ENCODE assay signal across 8 cellular contexts in genomic region chr18:9137168-9138066, GRCh38. TPM values are rescaled to one million over a fixed set of nuclear protein-coding genes. Genes with fewer than 3 reads are reported as not detected.
DNase-seq lines count a peak whose midpoint lies in the region; ATAC-seq and TF ChIP-seq lines count a peak whose summit lies in the region.

No MANE protein-coding gene starts in this region.

- no peak for TF ChIP-seq EP300 in esophagus muscularis mucosa (IDR thresholded peaks at IDR 0.05)

- no peaks in the 10 kb centered on the region for H3K36me3 ChIP-seq in Caco-2 (ENCODE audit: control insufficient read depth, insufficient read depth, low read length)
- peaks cover 20% of the 10 kb centered on the region for H3K36me3 ChIP-seq in OCI-LY1 (ENCODE audit: insufficient read depth, low read length)
- H3K36me3 ChIP-seq in esophagus muscularis mucosa = peaks cover 0 to 23% (median 6%) of the 10 kb centered on the region in 4 donors

- H3K4me3 ChIP-seq in Caco-2 (ENCODE audit: low read depth, low read length) (peak overlapping the region; percentile 96), OCI-LY1 (ENCODE audit: low read depth, low read length, poor library complexity, severe bottlenecking) (peak overlapping the region; percentile 76), esophagus muscularis mucosa (peak overlapping the region; percentile 71 to 89 (median 83))

- H3K4me1 Mint-ChIP-seq in Caco-2 (ENCODE audit: low read depth, unreplicated experiment) (peaks cover 18% of the 10 kb centered on the region), naive B cell (peaks cover 41 to 75% (median 63%) of the 10 kb centered on the region in 3 donors)

- H3F3A ChIP-seq in OCI-LY1 (ENCODE audit: insufficient read depth, low read length) = peaks cover 4% of the 10 kb centered on the region; the same call in 1 of the 2 replicates

- WGBS in esophagus muscularis mucosa = 2% methylated on average over 31 of the region's 95 CpGs

- no TSS peak for BruUV-seq in Caco-2 (replicated peaks; lab: Mats Ljungman, UMichigan)

- peak overlapping the region; percentile 79 for H3K9ac ChIP-seq in OCI-LY1 (ENCODE audit: low read length)

- H3K9me3 Mint-ChIP-seq in Caco-2 (ENCODE audit: unreplicated experiment) (no peaks in the 10 kb centered on the region), naive B cell (no peaks in the 10 kb centered on the region)

- peaks cover 37% of the 10 kb centered on the region for H3K36me3 Mint-ChIP-seq in Caco-2 (ENCODE audit: insufficient read depth, unreplicated experiment)
- H3K36me3 Mint-ChIP-seq in naive B cell = peaks cover 0 to 4% of the 10 kb centered on the region in 2 donors

- H3K27ac Mint-ChIP-seq in Caco-2 (ENCODE audit: unreplicated experiment) (peak overlapping the region; percentile 96), naive B cell (peak overlapping the region; percentile 81 to 99 (median 98))

- intact Hi-C loops in Caco-2 (cut with micrococcal nuclease; ENCODE audit: unreplicated experiment) = loop anchor here (2.0 to 10.0 kb wide), 3 partner anchors 45 to 377 kb away; partner anchors contain the start of gene TWSG1
- intact Hi-C loops in esophagus muscularis mucosa (cut with DNase I) = loop anchor here (2.0 to 5.0 kb wide), 2 partner anchors 35 to 190 kb away; partner anchors contain the start of gene NDUFV2

- no peaks in the 10 kb centered on the region for H3K27me3 ChIP-seq in Caco-2 (replicated peaks; ENCODE audit: control insufficient read depth, insufficient read depth, low read length)
- no peaks in the 10 kb centered on the region for H3K27me3 ChIP-seq in OCI-LY1 (ENCODE audit: insufficient read depth, low read length)
- no peaks in the 10 kb centered on the region for H3K27me3 ChIP-seq in esophagus muscularis mucosa

- H3K4me3 Mint-ChIP-seq in Caco-2 (ENCODE audit: unreplicated experiment) (peak overlapping the region; percentile 94), naive B cell (peak overlapping the region; percentile 82 to 99 (median 92))

- no peak overlapping the region for H2AFZ ChIP-seq in OCI-LY1 (ENCODE audit: low read length)

- peak; percentile 36 to 37 for ATAC-seq in naive B cell (ENCODE audit: low read depth in 2 of 2)

- no peak for TF ChIP-seq CTCF in Caco-2 (IDR thresholded peaks at IDR 0.05; ENCODE audit: insufficient read depth in 1 of 2, low read depth in 1 of 2, low read length in 1 of 2, severe bottlenecking in 1 of 2, unreplicated experiment in 1 of 2)
- no peak for TF ChIP-seq CTCF in GM20000 (IDR thresholded peaks at IDR 0.05; ENCODE audit: extremely low read depth, missing control alignments)
- no peak for TF ChIP-seq CTCF in OCI-LY1 (IDR thresholded peaks at IDR 0.05; ENCODE audit: low read length)
- TF ChIP-seq CTCF in esophagus muscularis mucosa (IDR thresholded peaks at IDR 0.05) = no peak

- H3K27ac ChIP-seq in OCI-LY1 (ENCODE audit: low read depth, low read length, poor library complexity, severe bottlenecking) (peak overlapping the region; percentile 96), esophagus muscularis mucosa (replicated peaks in 1 of 4) (peak overlapping the region; percentile 96 to 99 (median 98))

- H3K27me3 Mint-ChIP-seq in Caco-2 (ENCODE audit: insufficient read depth, unreplicated experiment) = no peaks in the 10 kb centered on the region
- no peaks in the 10 kb centered on the region for H3K27me3 Mint-ChIP-seq in naive B cell

- H3K9me3 ChIP-seq in Caco-2 (no peaks in the 10 kb centered on the region), OCI-LY1 (ENCODE audit: low read length) (no peaks in the 10 kb centered on the region), esophagus muscularis mucosa (no peaks in the 10 kb centered on the region)

- no peaks in the 10 kb centered on the region for H4K20me1 ChIP-seq in OCI-LY1 (ENCODE audit: insufficient read depth, low read length)

- POLR2A ChIA-PET in Caco-2 (lab: Charles Lee) = interaction anchor here (0.5 to 3.2 kb wide), 2 partner anchors 35 to 222 kb away, joined by 3 to 19 read pairs; partner anchors contain the start of gene NDUFV2

- peak overlapping the region; percentile 75 for H3K4me2 ChIP-seq in OCI-LY1 (ENCODE audit: low read length)

- H3K79me2 ChIP-seq in OCI-LY1 (ENCODE audit: insufficient read depth, low read length) = peaks cover 48% of the 10 kb centered on the region

- CTCF ChIA-PET in Caco-2 (lab: Charles Lee) = interaction anchor here (1.5 to 2.4 kb wide), 2 partner anchors 34 to 64 kb away, joined by 6 to 8 read pairs; partner anchors contain the start of gene NDUFV2

- TF ChIP-seq POLR2A in esophagus muscularis mucosa (IDR thresholded peaks at IDR 0.05; ENCODE audit: low read depth) = no peak

- peak; percentile 77 to 80 for DNase-seq in Caco-2
- peak; percentile 90 for DNase-seq in GM20000 (ENCODE audit: low spot score)
- DNase-seq in HS-27A (ENCODE audit: low read depth) = peak; percentile 76
- peak; percentile 70 to 79 for DNase-seq in activated T-cell treated with anti-CD3 and anti-CD28 coated beads, Interleukin-2, amount 50 U/mL, for 48 hours
- DNase-seq in esophagus muscularis mucosa (ENCODE audit: extremely low spot score) = no peak
- peak; percentile 72 for DNase-seq in naive B cell
- DNase-seq in stimulated activated naive CD4-positive, alpha-beta T cell (lab: John Stamatoyannopoulos, UW) = peak; percentile 69 to 81 (median 76)

- no peaks in the 10 kb centered on the region for H3K9me2 ChIP-seq in OCI-LY1 (ENCODE audit: low read depth, low read length)

- peaks cover 22% of the 10 kb centered on the region for H3K4me1 ChIP-seq in Caco-2
- H3K4me1 ChIP-seq in OCI-LY1 (ENCODE audit: insufficient read depth, low read length, severe bottlenecking) = peaks cover 70% of the 10 kb centered on the region
- H3K4me1 ChIP-seq in esophagus muscularis mucosa = peaks cover 56 to 76% (median 69%) of the 10 kb centered on the region in 4 donors

RNA-seq across cellular contexts. Expression of gene ANKRD12, which starts 0.8 kb away (rescaled TPM):
- total RNA-seq in Caco-2 (2022) (33.2 and 36.5 TPM in 2 replicates), esophagus muscularis mucosa (100 to 1,000 TPM in 1 of 4 donors, 10 to 100 TPM in 3; 65.2 to 108 (median 92.9) TPM)
- polyA plus RNA-seq in naive B cell (ENCODE audit: low read depth in 6 of 6) = 10 to 100 TPM in 5 of 6 donors, 1 to 10 TPM in 1; 6.7 to 93.9 (median 27.4) TPM

RNA-seq across cellular contexts. Expression of gene NDUFV2, which starts 34.9 kb away (rescaled TPM):
- total RNA-seq in Caco-2 (2022) (211 and 220 TPM in 2 replicates), esophagus muscularis mucosa (100 to 1,000 TPM; 120 to 229 (median 175) TPM)
- 100 to 1,000 TPM; 109 to 199 (median 154) TPM for polyA plus RNA-seq in naive B cell (ENCODE audit: low read depth in 6 of 6)
